Comparison of ENCODE assay signal across 1 cellular context in genomic region chr2:240564191-240564570, GRCh38.
TF ChIP-seq lines count a peak whose summit lies in the region.

No MANE protein-coding gene starts in this region.

TF ChIP-seq in A549, 52 proteins besides CTCF, POLR2A, EP300 and RAD21 (continued from another document):
- TF ChIP-seq REST (IDR thresholded peaks at IDR 0.05) = no peak
- TF ChIP-seq ZC3H11A (IDR thresholded peaks at IDR 0.05) = no peak
